ENCODE assay signal across 12 cellular contexts in genomic region chr4:151045907-151046306, GRCh38. TPM values are rescaled to one million over a fixed set of nuclear protein-coding genes. Genes with fewer than 3 reads are reported as not detected.
A peak's percentile ranks its signal among the peaks of the same experiment; 100 is the strongest.
DNase-seq lines count a peak whose midpoint lies in the region; ATAC-seq, FAIRE-seq and TF ChIP-seq lines count a peak whose summit lies in the region.
"Had no signal": no experiment of that assay in that cellular context is flagged by ENCODE, and none has a peak within 500 bp of the region (broad histone marks: within the 10 kb centered on the region; RNA-seq: fewer than 3 reads in every experiment).

No MANE protein-coding gene starts in this region.

- H3K9me3 Mint-ChIP-seq in WTC11: no peaks in the 10 kb centered on the region
- H3K9me3 Mint-ChIP-seq: activated T-cell treated with anti-CD3 and anti-CD28 coated beads, Interleukin-2, amount 50 U/mL, for 4 hours; CD4-positive, alpha-beta memory T cell had no signal

- no peaks in the 10 kb centered on the region for H3K9me3 ChIP-seq in A549

- POLR2A ChIA-PET in A549 (lab: Yijun Ruan, JAX): no interaction called here
- POLR2A ChIA-PET in WTC11 (lab: Charles Lee): no interaction called here

- H3K4me3 ChIP-seq in A549: no peak overlapping the region
- H3K4me3 ChIP-seq: dorsolateral prefrontal cortex had no signal

- H3K4me1 ChIP-seq in A549: no peaks in the 10 kb centered on the region

- TF ChIP-seq POLR2A in A549 (IDR thresholded peaks at IDR 0.05; ENCODE audit: low read length): no peak

- peak; percentile 13; the same call in 1 of the 3 replicates for TF ChIP-seq CTCF in A549 (IDR thresholded peaks at IDR 0.05)
- TF ChIP-seq CTCF in GM10266 (IDR thresholded peaks at IDR 0.05; ENCODE audit: control insufficient read depth, insufficient read depth, low read depth, missing control alignments): peak; percentile 44
- TF ChIP-seq CTCF in WTC11 (IDR thresholded peaks at IDR 0.05): no peak

- peaks cover 24% of the 10 kb centered on the region for H3K4me1 Mint-ChIP-seq in WTC11

- CTCF ChIA-PET in A549 (lab: Yijun Ruan, JAX) (no interaction called here), WTC11 (lab: Charles Lee) (interaction anchor here (1.0 kb wide), 2 partner anchors 13 to 31 kb away, joined by 3 read pairs; no protein-coding TSS in a partner anchor)

- H3K4me3 Mint-ChIP-seq in WTC11: no peak overlapping the region
- H3K4me3 Mint-ChIP-seq: activated T-cell treated with anti-CD3 and anti-CD28 coated beads, Interleukin-2, amount 50 U/mL, for 4 hours; CD4-positive, alpha-beta memory T cell had no signal

- no peaks in the 10 kb centered on the region for H3K27me3 Mint-ChIP-seq in WTC11 (ENCODE audit: low read depth)
- H3K27me3 Mint-ChIP-seq: CD4-positive, alpha-beta memory T cell had no signal

- no peak for DNase-seq in A549 (ENCODE audit: low read depth in 1 of 2, low spot score in 1 of 2)
- peak; percentile 38 for DNase-seq in GM10266 (ENCODE audit: extremely low spot score)
- DNase-seq in NCI-H1436 (lab: John Stamatoyannopoulos, UW): peak; percentile 64
- peak; percentile 33 for DNase-seq in WTC11 (ENCODE audit: low spot score)
- no peak for DNase-seq in COLO829 (ENCODE audit: low spot score)
- DNase-seq: activated T-cell treated with anti-CD3 and anti-CD28 coated beads, Interleukin-2, amount 50 U/mL, for 4 hours; CD4-positive, alpha-beta memory T cell; dorsolateral prefrontal cortex; stimulated activated CD8-positive, alpha-beta memory T cell treated with anti-CD3 and anti-CD28 coated beads, Interleukin-4, amount 100 ng/mL, for 48 hours had no signal

- no peaks in the 10 kb centered on the region for H3K36me3 Mint-ChIP-seq in WTC11
- H3K36me3 Mint-ChIP-seq: CD4-positive, alpha-beta memory T cell had no signal

- no peak overlapping the region for H3K27ac ChIP-seq in A549
- H3K27ac ChIP-seq: dorsolateral prefrontal cortex had no signal

- no peak for FAIRE-seq in A549 (lab: Jason Lieb, UNC)

- ATAC-seq in A549 (peak in 1 of 2 experiments; percentile 76; a peak in 3 of 6 replicates), WTC11 (peak; percentile 68), HG03565 (IDR thresholded peaks at IDR 0.05; ENCODE audit: unreplicated experiment) (no peak), GM18867 (IDR thresholded peaks at IDR 0.05; ENCODE audit: unreplicated experiment) (no peak), GM18868 (IDR thresholded peaks at IDR 0.05; ENCODE audit: unreplicated experiment) (no peak)

- H3K4me2 ChIP-seq in A549: no peak overlapping the region

- TF ChIP-seq EP300 in A549 (IDR thresholded peaks at IDR 0.05): no peak

- 0 out of 2 replicates have a peak overlapping the region, but pooled peaks have one; percentile 7 for H3K27ac Mint-ChIP-seq in WTC11
- H3K27ac Mint-ChIP-seq: CD4-positive, alpha-beta memory T cell had no signal

- WGBS in A549 (ENCODE audit: missing lambda C conversion rate): 22% methylated on average over 3 of the region's 3 CpGs

- TF ChIP-seq RAD21 in A549 (conservative IDR thresholded peaks at IDR 0.05 in 1 of 2, IDR thresholded peaks at IDR 0.05 in 1 of 2): 0 out of 5 replicates have a peak, but pooled peaks of 1 of the 2 experiments have one; percentile 19

TF ChIP-seq in A549, 52 proteins besides CTCF, POLR2A, EP300 and RAD21:
- TF ChIP-seq HOXB13 (CRISPR knock-in tag; IDR thresholded peaks at IDR 0.05; ENCODE audit: low read depth): no peak
- no peak for TF ChIP-seq ZNF302 (CRISPR knock-in tag; IDR thresholded peaks at IDR 0.05)

TF ChIP-seq in WTC11, 78 proteins besides CTCF, POLR2A, EP300 and RAD21:
- TF ChIP-seq, protein P1, sequence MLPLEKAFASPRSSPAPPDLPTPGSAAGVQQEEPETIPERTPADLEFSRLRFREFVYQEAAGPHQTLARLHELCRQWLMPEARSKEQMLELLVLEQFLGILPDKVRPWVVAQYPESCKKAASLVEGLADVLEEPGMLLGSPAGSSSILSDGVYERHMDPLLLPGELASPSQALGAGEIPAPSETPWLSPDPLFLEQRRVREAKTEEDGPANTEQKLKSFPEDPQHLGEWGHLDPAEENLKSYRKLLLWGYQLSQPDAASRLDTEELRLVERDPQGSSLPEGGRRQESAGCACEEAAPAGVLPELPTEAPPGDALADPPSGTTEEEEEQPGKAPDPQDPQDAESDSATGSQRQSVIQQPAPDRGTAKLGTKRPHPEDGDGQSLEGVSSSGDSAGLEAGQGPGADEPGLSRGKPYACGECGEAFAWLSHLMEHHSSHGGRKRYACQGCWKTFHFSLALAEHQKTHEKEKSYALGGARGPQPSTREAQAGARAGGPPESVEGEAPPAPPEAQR (CRISPR knock-in tag; IDR thresholded peaks at IDR 0.05): no peak
- TF ChIP-seq NFYB (CRISPR knock-in tag; conservative IDR thresholded peaks at IDR 0.05; ENCODE audit: low read depth) (no peak), ERG (CRISPR knock-in tag; IDR thresholded peaks at IDR 0.05) (no peak), NFE2L1 (CRISPR knock-in tag; IDR thresholded peaks at IDR 0.05) (no peak), ATF6 (CRISPR knock-in tag; IDR thresholded peaks at IDR 0.05) (no peak), MLX (CRISPR knock-in tag; IDR thresholded peaks at IDR 0.05) (no peak)

RNA-seq across cellular contexts. Expression of gene LRBA, which starts 30.8 kb away (rescaled TPM):
- polyA plus RNA-seq in A549 (2011; rRNA removed) (24.3 and 25.1 TPM in 2 replicates), A549 (2017; fragmentation: RNase III; extraction: RNeasy Plus Mini Kit Qiagen cat#74134 plus additional on column Dnase treatment) (9.2 to 10.7 TPM (median 9.8 TPM) in 3 replicates)
- 4.3 and 5.0 TPM in 2 replicates for polyA plus RNA-seq in A549 (2012; cell fraction: cytosol; rRNA removed)
- polyA plus RNA-seq in A549 (2012; cell fraction: nucleus; rRNA removed): 9.1 and 11.7 TPM in 2 replicates
- 74.2 and 84.0 TPM in 2 replicates for polyA minus RNA-seq in A549 (2011; rRNA and poly(A)+ RNA removed)
- total RNA-seq in WTC11 (2021): 69.1 to 74.9 TPM (median 69.6 TPM) in 3 replicates

RNA-seq across cellular contexts. Expression of gene RPS3A, which starts 53.5 kb away (rescaled TPM):
- polyA plus RNA-seq in A549 (2011; rRNA removed) (2,957 and 3,002 TPM in 2 replicates), A549 (2017; fragmentation: RNase III; extraction: RNeasy Plus Mini Kit Qiagen cat#74134 plus additional on column Dnase treatment) (2,183 to 2,252 TPM (median 2,201 TPM) in 3 replicates)
- polyA plus RNA-seq in A549 (2012; cell fraction: cytosol; rRNA removed): 928 and 1,145 TPM in 2 replicates
- 176 and 286 TPM in 2 replicates for polyA plus RNA-seq in A549 (2012; cell fraction: nucleus; rRNA removed)
- 185 and 199 TPM in 2 replicates for polyA minus RNA-seq in A549 (2011; rRNA and poly(A)+ RNA removed)
- total RNA-seq in WTC11 (2021): 2,111 to 2,489 TPM (median 2,363 TPM) in 3 replicates

Comparison
In these comparisons a context has a peak if more than half of its experiments do, and no peak if none do; other contexts are left out.
1. DNase-seq: peak in GM10266 (single experiment), NCI-H1436 (single experiment) and WTC11 (single experiment); none in A549 (0 of 2) and COLO829 (single experiment).
2. Of the 8 proteins assayed by ChIP-seq in both WTC11 and A549: peak only in WTC11: none; only in A549: CTCF; in both: none; in neither: 7.